Comparison of ENCODE assay signal across 1 cellular context in genomic region chr17:32877164-32877764, GRCh38.
TF ChIP-seq lines count a peak whose summit lies in the region.

No MANE protein-coding gene starts in this region.

TF ChIP-seq in K562, 482 proteins besides CTCF, POLR2A, EP300 and RAD21 (continued from another document and continues in another):
- TF ChIP-seq, protein P1, sequence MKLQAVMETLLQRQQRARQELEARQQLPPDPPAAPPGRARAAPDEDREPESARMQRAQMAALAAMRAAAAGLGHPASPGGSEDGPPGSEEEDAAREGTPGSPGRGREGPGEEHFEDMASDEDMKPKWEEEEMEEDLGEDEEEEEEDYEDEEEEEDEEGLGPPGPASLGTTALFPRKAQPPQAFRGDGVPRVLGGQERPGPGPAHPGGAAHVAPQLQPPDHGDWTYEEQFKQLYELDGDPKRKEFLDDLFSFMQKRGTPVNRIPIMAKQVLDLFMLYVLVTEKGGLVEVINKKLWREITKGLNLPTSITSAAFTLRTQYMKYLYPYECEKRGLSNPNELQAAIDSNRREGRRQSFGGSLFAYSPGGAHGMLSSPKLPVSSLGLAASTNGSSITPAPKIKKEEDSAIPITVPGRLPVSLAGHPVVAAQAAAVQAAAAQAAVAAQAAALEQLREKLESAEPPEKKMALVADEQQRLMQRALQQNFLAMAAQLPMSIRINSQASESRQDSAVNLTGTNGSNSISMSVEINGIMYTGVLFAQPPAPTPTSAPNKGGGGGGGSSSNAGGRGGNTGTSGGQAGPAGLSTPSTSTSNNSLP (IDR thresholded peaks at IDR 0.05; ENCODE audit: borderline replicate concordance, low read depth, low read length), result no peak
- TF ChIP-seq CLOCK (CRISPR knock-in tag; IDR thresholded peaks at IDR 0.05; ENCODE audit: borderline replicate concordance) (no peak), CXXC5 (CRISPR knock-in tag; IDR thresholded peaks at IDR 0.05) (peak; percentile 59; the same call in 1 of the 2 replicates), CBX2 (IDR thresholded peaks at IDR 0.05; ENCODE audit: insufficient read depth, low read length, poor library complexity, severe bottlenecking) (no peak), ZNF24 (IDR thresholded peaks at IDR 0.05) (peak; percentile 22; the same call in 1 of the 2 replicates), ZNF766 (CRISPR knock-in tag; conservative IDR thresholded peaks at IDR 0.05) (peak; percentile 81), ZNF174 (CRISPR knock-in tag; IDR thresholded peaks at IDR 0.05) (no peak), CBX1 (IDR thresholded peaks at IDR 0.05; ENCODE audit: low read depth) (0 out of 2 replicates have a peak, but pooled peaks have one; percentile 46), MYC (IDR thresholded peaks at IDR 0.05; ENCODE audit: low read depth, low read length) (peak; percentile 5; the same call in 1 of the 2 replicates), MYC (CRISPR knock-in tag; IDR thresholded peaks at IDR 0.05; ENCODE audit: borderline replicate concordance, low read depth) (no peak), TAL1 (IDR thresholded peaks at IDR 0.05) (no peak), KAT7 (CRISPR knock-in tag; IDR thresholded peaks at IDR 0.05; ENCODE audit: borderline replicate concordance) (no peak), ZBTB11 (CRISPR knock-in tag; IDR thresholded peaks at IDR 0.05) (peak in 1 of 3 experiments; percentile 34; a peak in 1 of 6 replicates), PTRF (tag; IDR thresholded peaks at IDR 0.05) (peak; percentile 11; the same call in 1 of the 2 replicates), ARID4B (CRISPR knock-in tag; IDR thresholded peaks at IDR 0.05) (0 out of 2 replicates have a peak, but pooled peaks have one; percentile 8), CC2D1A (IDR thresholded peaks at IDR 0.05) (0 out of 2 replicates have a peak, but pooled peaks have one; percentile 20), GATAD2B (IDR thresholded peaks at IDR 0.05; ENCODE audit: borderline replicate concordance) (peak; percentile 48; the same call in 1 of the 2 replicates), ZNF175 (CRISPR knock-in tag; IDR thresholded peaks at IDR 0.05; ENCODE audit: low read depth) (peak; percentile 27; the same call in 1 of the 2 replicates), RBM22 (IDR thresholded peaks at IDR 0.05; ENCODE audit: low read depth, low read length, poor library complexity, severe bottlenecking) (no peak), ZNF639 (CRISPR knock-in tag; conservative IDR thresholded peaks at IDR 0.05 in 1 of 2, IDR thresholded peaks at IDR 0.05 in 1 of 2) (peak in 1 of 2 experiments; percentile 64; a peak in 2 of 4 replicates), L3MBTL2 (IDR thresholded peaks at IDR 0.05) (peak; percentile 47), ZNF41 (CRISPR knock-in tag; conservative IDR thresholded peaks at IDR 0.05) (0 out of 2 replicates have a peak, but pooled peaks have one; percentile 51), RFX7 (CRISPR knock-in tag; IDR thresholded peaks at IDR 0.05) (no peak), DIDO1 (tag; IDR thresholded peaks at IDR 0.05; ENCODE audit: low read depth) (no peak), ZNF707 (CRISPR knock-in tag; conservative IDR thresholded peaks at IDR 0.05) (no peak), CSDE1 (IDR thresholded peaks at IDR 0.05) (no peak), MBD1 (CRISPR knock-in tag; IDR thresholded peaks at IDR 0.05) (no peak), ELF1 (tag; IDR thresholded peaks at IDR 0.05) (peak; percentile 11; the same call in 1 of the 2 replicates), ZNF668 (CRISPR knock-in tag; IDR thresholded peaks at IDR 0.05) (no peak), CBX3 (IDR thresholded peaks at IDR 0.05; ENCODE audit: borderline replicate concordance in 1 of 2, low read length in 2 of 2) (no peak), PBX2 (CRISPR knock-in tag; IDR thresholded peaks at IDR 0.05; ENCODE audit: low read depth) (no peak), PBX2 (tag; conservative IDR thresholded peaks at IDR 0.05; ENCODE audit: low read depth) (peak; percentile 50), SMC3 (conservative IDR thresholded peaks at IDR 0.05; ENCODE audit: insufficient read depth, low read depth, low read length) (peak; percentile 86), FOSL1 (tag; conservative IDR thresholded peaks at IDR 0.05) (peak; percentile 5; the same call in 1 of the 2 replicates), SIN3A (IDR thresholded peaks at IDR 0.05; ENCODE audit: borderline replicate concordance in 2 of 2, control insufficient read depth in 1 of 2, low read depth in 2 of 2, low read length in 2 of 2) (0 out of 4 replicates have a peak, but pooled peaks of 1 of the 2 experiments have one; percentile 5), SNRNP70 (optimal IDR thresholded peaks at IDR 0.05; ENCODE audit: low read depth, low read length) (no peak)
- TF ChIP-seq, protein P2, sequence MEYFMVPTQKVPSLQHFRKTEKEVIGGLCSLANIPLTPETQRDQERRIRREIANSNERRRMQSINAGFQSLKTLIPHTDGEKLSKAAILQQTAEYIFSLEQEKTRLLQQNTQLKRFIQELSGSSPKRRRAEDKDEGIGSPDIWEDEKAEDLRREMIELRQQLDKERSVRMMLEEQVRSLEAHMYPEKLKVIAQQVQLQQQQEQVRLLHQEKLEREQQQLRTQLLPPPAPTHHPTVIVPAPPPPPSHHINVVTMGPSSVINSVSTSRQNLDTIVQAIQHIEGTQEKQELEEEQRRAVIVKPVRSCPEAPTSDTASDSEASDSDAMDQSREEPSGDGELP (CRISPR knock-in tag; IDR thresholded peaks at IDR 0.05; ENCODE audit: borderline replicate concordance), result 0 out of 2 replicates have a peak, but pooled peaks have one; percentile 35
- TF ChIP-seq, protein P3, sequence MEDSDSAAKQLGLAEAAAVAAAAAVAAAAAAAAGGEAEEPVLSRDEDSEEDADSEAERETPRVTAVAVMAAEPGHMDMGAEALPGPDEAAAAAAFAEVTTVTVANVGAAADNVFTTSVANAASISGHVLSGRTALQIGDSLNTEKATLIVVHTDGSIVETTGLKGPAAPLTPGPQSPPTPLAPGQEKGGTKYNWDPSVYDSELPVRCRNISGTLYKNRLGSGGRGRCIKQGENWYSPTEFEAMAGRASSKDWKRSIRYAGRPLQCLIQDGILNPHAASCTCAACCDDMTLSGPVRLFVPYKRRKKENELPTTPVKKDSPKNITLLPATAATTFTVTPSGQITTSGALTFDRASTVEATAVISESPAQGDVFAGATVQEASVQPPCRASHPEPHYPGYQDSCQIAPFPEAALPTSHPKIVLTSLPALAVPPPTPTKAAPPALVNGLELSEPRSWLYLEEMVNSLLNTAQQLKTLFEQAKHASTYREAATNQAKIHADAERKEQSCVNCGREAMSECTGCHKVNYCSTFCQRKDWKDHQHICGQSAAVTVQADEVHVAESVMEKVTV (CRISPR knock-in tag; IDR thresholded peaks at IDR 0.05), result 0 out of 2 replicates have a peak, but pooled peaks have one; percentile 23
